Comparison of ENCODE assay signal across 22 cellular contexts in the genomic region with DNA sequence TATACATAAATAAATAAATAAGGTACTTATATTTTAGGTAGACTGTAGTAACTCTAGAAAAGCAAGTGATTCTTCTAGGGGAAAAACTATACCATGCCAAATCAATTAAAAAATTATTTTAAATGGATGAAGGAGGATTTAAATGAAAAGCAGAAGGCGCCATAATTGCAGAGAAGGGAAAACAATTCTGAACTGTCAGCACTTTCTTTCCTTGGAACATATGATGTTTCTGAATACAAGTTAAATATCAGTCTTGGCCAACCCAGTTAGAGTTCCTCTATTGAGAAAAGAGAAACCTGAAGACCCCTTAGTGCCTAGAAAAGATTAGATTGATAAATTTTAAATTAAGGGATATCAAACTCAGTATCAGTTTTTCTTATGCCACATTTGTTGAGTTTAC.
DNase-seq lines count a peak whose midpoint lies in the region; ATAC-seq, FAIRE-seq and TF ChIP-seq lines count a peak whose summit lies in the region.
"Had no signal": no experiment of that assay in that cellular context is flagged by ENCODE, and none has a peak within 500 bp of the region (broad histone marks: within the 10 kb centered on the region; RNA-seq: fewer than 3 reads in every experiment).

No MANE protein-coding gene starts in this region.

- H3K27ac ChIP-seq in HepG2 (ENCODE audit: extremely low read length, insufficient read depth, low read length) (no peak overlapping the region), right lobe of liver (no peak overlapping the region), IMR-90 (ENCODE audit: insufficient read depth, low read length) (no peak overlapping the region), SU-DHL-6 (ENCODE audit: low read depth, low read length) (no peak overlapping the region)
- H3K27ac ChIP-seq: 22Rv1; BLaER1 treated with 17β-estradiol and CSF1 and Interleukin-3, amounts not matched to agents 10 nM and 100 nM; C4-2B had no signal

- CTCF ChIA-PET in HepG2 (lab: Yijun Ruan, JAX; ENCODE audit: low intra/inter-chr PET ratio, low total read pairs) (no interaction called here), IMR-90 (lab: Yijun Ruan, JAX) (no interaction called here)

- H3K9me3 ChIP-seq in HepG2 (ENCODE audit: low read length) (peaks cover 74% of the 10 kb centered on the region), right lobe of liver (no peaks in the 10 kb centered on the region), IMR-90 (ENCODE audit: control insufficient read depth, insufficient read depth, low read length) (peaks cover 7% of the 10 kb centered on the region), SU-DHL-6 (ENCODE audit: insufficient read depth, low read length) (peaks cover 25% of the 10 kb centered on the region; the same call in 1 of the 2 replicates)
- H3K9me3 ChIP-seq: Caco-2 had no signal

- H3K36me3 ChIP-seq in HepG2 (replicated peaks in 1 of 2; ENCODE audit: control insufficient read depth in 1 of 2, insufficient read depth in 2 of 2, low read length in 2 of 2) (no peaks in the 10 kb centered on the region), right lobe of liver (no peaks in the 10 kb centered on the region), IMR-90 (ENCODE audit: control insufficient read depth, insufficient read depth, low read length) (no peaks in the 10 kb centered on the region), SU-DHL-6 (ENCODE audit: low read length) (peaks cover 3% of the 10 kb centered on the region; the same call in 1 of the 2 replicates)

- no peak for TF ChIP-seq EP300 in HepG2 (IDR thresholded peaks at IDR 0.05; ENCODE audit: low read depth in 2 of 2, low read length in 2 of 2)
- TF ChIP-seq EP300 in HepG2 (CRISPR knock-in tag; IDR thresholded peaks at IDR 0.05; ENCODE audit: borderline replicate concordance), result no peak

- in situ Hi-C loops in HepG2 (cut with HindIII; ENCODE audit: extremely low pct_ligation_motif_present, low pct_unique_long_range_greater_than_20kb) (no loop called here), IMR-90 (cut with MboI; ENCODE audit: low sequenced_read_pairs) (no loop called here)

- ATAC-seq in HepG2, result no peak
- ATAC-seq in right lobe of liver, result no peak
- ATAC-seq in IMR-90 (ENCODE audit: low read depth), result no peak
- ATAC-seq in GM19351 (IDR thresholded peaks at IDR 0.05; ENCODE audit: unreplicated experiment), result no peak
- ATAC-seq: CD8-positive, alpha-beta T cell; GM12878 had no signal

- H4K91ac ChIP-seq in IMR-90 (ENCODE audit: insufficient read depth, low read depth, low read length), result no peak overlapping the region

- dilution Hi-C loops in IMR-90 (cut with HindIII; ENCODE audit: low sequenced_read_pairs, unreplicated experiment), result no loop called here

- 0% methylated on average over 1 of the region's 1 CpG for WGBS in HepG2 (ENCODE audit: low lambda C conversion rate)
- WGBS in right lobe of liver (ENCODE audit: insufficient coverage, low coverage, low lambda C conversion rate, missing lambda C conversion rate), result 50% methylated on average over 1 of the region's 1 CpG
- no CpG with 5 or more reads among the region's 1 CpG for WGBS in IMR-90 (ENCODE audit: extremely low coverage in 2 of 2, insufficient read length in 1 of 2), 2 experiments

- no peak for FAIRE-seq in HepG2 (lab: Jason Lieb, UNC)
- FAIRE-seq: D721Med, G401.6, GM12878, GM12892, GM18507 had no signal

- H4K20me1 ChIP-seq in HepG2 (ENCODE audit: insufficient read depth, low read length) (no peaks in the 10 kb centered on the region), IMR-90 (ENCODE audit: insufficient read depth, low read length) (no peaks in the 10 kb centered on the region), SU-DHL-6 (ENCODE audit: low read depth, low read length) (no peaks in the 10 kb centered on the region)
- H4K20me1 ChIP-seq: BLaER1 treated with 17β-estradiol and CSF1 and Interleukin-3, amounts not matched to agents 10 nM and 100 nM had no signal

- H3K56ac ChIP-seq in IMR-90 (ENCODE audit: extremely low read depth, insufficient read depth, low read length), result no peak overlapping the region

- intact Hi-C loops in HepG2 (cut with micrococcal nuclease; ENCODE audit: unreplicated experiment), result no loop called here
- intact Hi-C loops in right lobe of liver (cut with DNase I), result no loop called here
- intact Hi-C loops in IMR-90 (cut with micrococcal nuclease), result no loop called here

- H3K79me2 ChIP-seq in HepG2 (ENCODE audit: insufficient read depth, low read length), result no peaks in the 10 kb centered on the region
- H3K79me2 ChIP-seq in SU-DHL-6 (ENCODE audit: insufficient read depth, low read length), result no peaks in the 10 kb centered on the region

- no peak overlapping the region for H2BK20ac ChIP-seq in IMR-90 (ENCODE audit: low read depth, low read length)

- H3K14ac ChIP-seq in IMR-90 (replicated peaks; ENCODE audit: low read depth, low read length), result no peak overlapping the region

- TF ChIP-seq CTCF in HepG2 (CRISPR knock-in tag; IDR thresholded peaks at IDR 0.05) (no peak), right lobe of liver (IDR thresholded peaks at IDR 0.05) (no peak), IMR-90 (conservative IDR thresholded peaks at IDR 0.05; ENCODE audit: low read depth, low read length) (no peak), SU-DHL-6 (IDR thresholded peaks at IDR 0.05; ENCODE audit: insufficient read depth, low read length, poor library complexity, severe bottlenecking) (no peak)

- no peaks in the 10 kb centered on the region for H3K4me1 ChIP-seq in HepG2 (ENCODE audit: insufficient read depth, low read length)
- no peaks in the 10 kb centered on the region for H3K4me1 ChIP-seq in right lobe of liver
- no peaks in the 10 kb centered on the region for H3K4me1 ChIP-seq in IMR-90 (ENCODE audit: control insufficient read depth, insufficient read depth, low read length)
- H3K4me1 ChIP-seq: Caco-2 had no signal

- DNase-seq in HepG2 (ENCODE audit: low spot score) (no peak), right lobe of liver (no peak), IMR-90 (no peak), globus pallidus (ENCODE audit: low spot score) (no peak), germinal center (ENCODE audit: low spot score) (no peak)
- DNase-seq: AML-193; Caco-2; Calu3; CD4-positive, alpha-beta T cell; CD8-positive, alpha-beta T cell; DMS79 treated with DMSO at 0.1 percent for 48 hours; GF-D8 had no signal

- H3K9me2 ChIP-seq in SU-DHL-6 (replicated peaks; ENCODE audit: insufficient read depth, low read length), result no peaks in the 10 kb centered on the region

- no peak overlapping the region for H3K23ac ChIP-seq in IMR-90 (ENCODE audit: low read depth, low read length)

- no peak overlapping the region for H2AK5ac ChIP-seq in IMR-90 (ENCODE audit: low read depth, low read length)

- no peak overlapping the region for H3K18ac ChIP-seq in IMR-90 (ENCODE audit: low read depth, low read length)

- H2AK9ac ChIP-seq in IMR-90 (replicated peaks; ENCODE audit: low read depth, low read length, poor library complexity), result no peak overlapping the region

- H3K27me3 ChIP-seq in HepG2 (ENCODE audit: control insufficient read depth in 1 of 2, insufficient read depth in 2 of 2, low read length in 2 of 2) (no peaks in the 10 kb centered on the region), right lobe of liver (no peaks in the 10 kb centered on the region), IMR-90 (ENCODE audit: control insufficient read depth, insufficient read depth, low read length) (no peaks in the 10 kb centered on the region), SU-DHL-6 (ENCODE audit: low read length) (no peaks in the 10 kb centered on the region)
- H3K27me3 ChIP-seq: BLaER1 treated with 17β-estradiol and CSF1 and Interleukin-3, amounts not matched to agents 10 nM and 100 nM had no signal

- TF ChIP-seq RAD21 in HepG2 (CRISPR knock-in tag; IDR thresholded peaks at IDR 0.05) (no peak), IMR-90 (IDR thresholded peaks at IDR 0.05; ENCODE audit: low read length) (no peak)

- POLR2A ChIA-PET in HepG2 (lab: Yijun Ruan, JAX) (no interaction called here), IMR-90 (lab: Charles Lee; ENCODE audit: unreplicated experiment) (no interaction called here)

- no peak for TF ChIP-seq POLR2A in HepG2 (IDR thresholded peaks at IDR 0.05; ENCODE audit: insufficient read depth in 1 of 2, low read depth in 2 of 2, low read length in 2 of 2)
- TF ChIP-seq POLR2A in right lobe of liver (IDR thresholded peaks at IDR 0.05), result no peak
- TF ChIP-seq POLR2A in IMR-90 (IDR thresholded peaks at IDR 0.05; ENCODE audit: low read depth, low read length), result no peak

- H3K9ac ChIP-seq in HepG2 (ENCODE audit: insufficient read depth, low read depth, low read length) (no peak overlapping the region), IMR-90 (ENCODE audit: low read depth, low read length) (no peak overlapping the region), SU-DHL-6 (ENCODE audit: low read length) (no peak overlapping the region)
- H3K9ac ChIP-seq: BLaER1 treated with 17β-estradiol and CSF1 and Interleukin-3, amounts not matched to agents 10 nM and 100 nM had no signal

- H3K4ac ChIP-seq in IMR-90 (ENCODE audit: low read depth, low read length), result no peak overlapping the region

- H3K4me2 ChIP-seq in HepG2 (ENCODE audit: low read depth, low read length) (no peak overlapping the region), IMR-90 (ENCODE audit: low read depth, low read length) (no peak overlapping the region), SU-DHL-6 (ENCODE audit: low read depth, low read length, poor library complexity, severe bottlenecking) (no peak overlapping the region)
- H3K4me2 ChIP-seq: BLaER1 treated with 17β-estradiol and CSF1 and Interleukin-3, amounts not matched to agents 10 nM and 100 nM had no signal

- no peak overlapping the region for H2BK120ac ChIP-seq in IMR-90 (ENCODE audit: low read depth, low read length)

- H3K4me3 ChIP-seq in HepG2 (replicated peaks in 1 of 3; ENCODE audit: insufficient read depth in 1 of 3, low read depth in 2 of 3, low read length in 3 of 3) (no peak overlapping the region), right lobe of liver (no peak overlapping the region), IMR-90 (ENCODE audit: insufficient read depth, low read depth, low read length) (no peak overlapping the region), SU-DHL-6 (ENCODE audit: insufficient read depth, low read length, poor library complexity, severe bottlenecking) (no peak overlapping the region)
- H3K4me3 ChIP-seq: BLaER1 treated with 17β-estradiol and CSF1 and Interleukin-3, amounts not matched to agents 10 nM and 100 nM; GM12878 had no signal

- H3K79me1 ChIP-seq in IMR-90 (ENCODE audit: low read depth in 1 of 2, low read length in 2 of 2), result no peaks in the 10 kb centered on the region

- no peak overlapping the region for H4K8ac ChIP-seq in IMR-90 (ENCODE audit: low read depth in 2 of 2, low read length in 2 of 2)

- H3F3A ChIP-seq in SU-DHL-6 (ENCODE audit: insufficient read depth), result no peaks in the 10 kb centered on the region

- no peak overlapping the region for H2AFZ ChIP-seq in HepG2 (ENCODE audit: low read length)
- no peak overlapping the region for H2AFZ ChIP-seq in IMR-90 (replicated peaks; ENCODE audit: low read length, poor library complexity)
- peak overlapping the region; percentile 47 for H2AFZ ChIP-seq in SU-DHL-6 (ENCODE audit: low read depth, low read length, severe bottlenecking)

- H4K5ac ChIP-seq in IMR-90 (ENCODE audit: low read depth, low read length), result no peak overlapping the region

- H2BK5ac ChIP-seq in IMR-90 (ENCODE audit: low read depth, low read length, poor library complexity, severe bottlenecking), result no peak overlapping the region

- H3K9me1 ChIP-seq in IMR-90 (ENCODE audit: insufficient read depth, low read length), result no peaks in the 10 kb centered on the region

- no TSS peak for BruUV-seq in HepG2 (replicated peaks; lab: Mats Ljungman, UMichigan)
- no TSS peak for BruUV-seq in IMR-90 (replicated peaks; lab: Mats Ljungman, UMichigan)

- no peak overlapping the region for H2BK15ac ChIP-seq in IMR-90 (ENCODE audit: low read depth, low read length)
